21 cellular contexts compared by ENCODE assay signal in genomic region chr4:171583790-171584189, GRCh38.
DNase-seq lines count a peak whose midpoint lies in the region; ATAC-seq and TF ChIP-seq lines count a peak whose summit lies in the region.
"Had no signal": no experiment of that assay in that cellular context is flagged by ENCODE, and none has a peak within 500 bp of the region (broad histone marks: within the 10 kb centered on the region; RNA-seq: fewer than 3 reads in every experiment).

No MANE protein-coding gene starts in this region.

- peak; percentile 34 for ATAC-seq in GM18870 (IDR thresholded peaks at IDR 0.05; ENCODE audit: unreplicated experiment)
- ATAC-seq in HG02623 (IDR thresholded peaks at IDR 0.05; ENCODE audit: unreplicated experiment) = peak; percentile 52
- peak; percentile 37 for ATAC-seq in HG03571 (IDR thresholded peaks at IDR 0.05; ENCODE audit: unreplicated experiment)
- no peak for ATAC-seq in SK-N-SH treated with all-trans-retinoic acid at 6 μM for 48 hours
- ATAC-seq: effector memory CD8-positive, alpha-beta T cell; gastroesophageal sphincter; HepG2; T-helper 17 cell had no signal

- intact Hi-C loops in head of caudate nucleus (cut with DNase I) = no loop called here

- no peak for DNase-seq in AML-193 (lab: John Stamatoyannopoulos, UW)
- no peak for DNase-seq in LoVo (ENCODE audit: low spot score)
- no peak for DNase-seq in head of caudate nucleus
- DNase-seq: activated CD4-positive, alpha-beta T cell treated with anti-CD3 and anti-CD28 coated beads, Interleukin-2, amount 50 U/mL, for 4 hours; activated CD8-positive, alpha-beta memory T cell treated with anti-CD3 and anti-CD28 coated beads, Interleukin-2, amount 50 U/mL, for 48 hours; activated gamma-delta T cell; COR-L47; DND-41; effector memory CD8-positive, alpha-beta T cell; NCI-H2171; NCI-H82; PC-9; SIG-M5; stimulated activated CD4-positive, alpha-beta T cell treated with anti-CD3 and anti-CD28 coated beads, Interleukin-4, amount 100 ng/mL, for 24 hours; T-helper 17 cell had no signal

TF ChIP-seq in SK-N-SH treated with all-trans-retinoic acid at 6 μM for 48 hours, 23 proteins besides CTCF, POLR2A, EP300 and RAD21:
- TF ChIP-seq ZNF8 (CRISPR knock-in tag; IDR thresholded peaks at IDR 0.05) (no peak), CSDC2 (CRISPR knock-in tag; IDR thresholded peaks at IDR 0.05) (no peak), ARNTL (CRISPR knock-in tag; IDR thresholded peaks at IDR 0.05; ENCODE audit: borderline replicate concordance, low read depth) (no peak), PPARA (CRISPR knock-in tag; IDR thresholded peaks at IDR 0.05; ENCODE audit: borderline replicate concordance) (no peak), CREB5 (CRISPR knock-in tag; IDR thresholded peaks at IDR 0.05; ENCODE audit: low read depth) (no peak), ISL1 (CRISPR knock-in tag; IDR thresholded peaks at IDR 0.05) (no peak), BACH2 (CRISPR knock-in tag; IDR thresholded peaks at IDR 0.05; ENCODE audit: borderline replicate concordance) (no peak), OSR1 (CRISPR knock-in tag; IDR thresholded peaks at IDR 0.05) (no peak), TCF4 (CRISPR knock-in tag; IDR thresholded peaks at IDR 0.05; ENCODE audit: borderline replicate concordance) (no peak), ZC3H10 (CRISPR knock-in tag; IDR thresholded peaks at IDR 0.05) (no peak), ZFP3 (CRISPR knock-in tag; IDR thresholded peaks at IDR 0.05) (no peak), ZNF565 (CRISPR knock-in tag; conservative IDR thresholded peaks at IDR 0.05; ENCODE audit: low read depth) (no peak), SNAI2 (CRISPR knock-in tag; IDR thresholded peaks at IDR 0.05) (no peak)
- TF ChIP-seq, protein P1, sequence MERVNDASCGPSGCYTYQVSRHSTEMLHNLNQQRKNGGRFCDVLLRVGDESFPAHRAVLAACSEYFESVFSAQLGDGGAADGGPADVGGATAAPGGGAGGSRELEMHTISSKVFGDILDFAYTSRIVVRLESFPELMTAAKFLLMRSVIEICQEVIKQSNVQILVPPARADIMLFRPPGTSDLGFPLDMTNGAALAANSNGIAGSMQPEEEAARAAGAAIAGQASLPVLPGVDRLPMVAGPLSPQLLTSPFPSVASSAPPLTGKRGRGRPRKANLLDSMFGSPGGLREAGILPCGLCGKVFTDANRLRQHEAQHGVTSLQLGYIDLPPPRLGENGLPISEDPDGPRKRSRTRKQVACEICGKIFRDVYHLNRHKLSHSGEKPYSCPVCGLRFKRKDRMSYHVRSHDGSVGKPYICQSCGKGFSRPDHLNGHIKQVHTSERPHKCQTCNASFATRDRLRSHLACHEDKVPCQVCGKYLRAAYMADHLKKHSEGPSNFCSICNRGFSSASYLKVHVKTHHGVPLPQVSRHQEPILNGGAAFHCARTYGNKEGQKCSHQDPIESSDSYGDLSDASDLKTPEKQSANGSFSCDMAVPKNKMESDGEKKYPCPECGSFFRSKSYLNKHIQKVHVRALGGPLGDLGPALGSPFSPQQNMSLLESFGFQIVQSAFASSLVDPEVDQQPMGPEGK (CRISPR knock-in tag; IDR thresholded peaks at IDR 0.05; ENCODE audit: borderline replicate concordance) = no peak
- TF ChIP-seq, protein P2, sequence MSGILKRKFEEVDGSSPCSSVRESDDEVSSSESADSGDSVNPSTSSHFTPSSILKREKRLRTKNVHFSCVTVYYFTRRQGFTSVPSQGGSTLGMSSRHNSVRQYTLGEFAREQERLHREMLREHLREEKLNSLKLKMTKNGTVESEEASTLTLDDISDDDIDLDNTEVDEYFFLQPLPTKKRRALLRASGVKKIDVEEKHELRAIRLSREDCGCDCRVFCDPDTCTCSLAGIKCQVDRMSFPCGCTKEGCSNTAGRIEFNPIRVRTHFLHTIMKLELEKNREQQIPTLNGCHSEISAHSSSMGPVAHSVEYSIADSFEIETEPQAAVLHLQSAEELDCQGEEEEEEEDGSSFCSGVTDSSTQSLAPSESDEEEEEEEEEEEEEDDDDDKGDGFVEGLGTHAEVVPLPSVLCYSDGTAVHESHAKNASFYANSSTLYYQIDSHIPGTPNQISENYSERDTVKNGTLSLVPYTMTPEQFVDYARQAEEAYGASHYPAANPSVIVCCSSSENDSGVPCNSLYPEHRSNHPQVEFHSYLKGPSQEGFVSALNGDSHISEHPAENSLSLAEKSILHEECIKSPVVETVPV (CRISPR knock-in tag; IDR thresholded peaks at IDR 0.05) = no peak
